26 cellular contexts compared by ENCODE assay signal in the genomic region with DNA sequence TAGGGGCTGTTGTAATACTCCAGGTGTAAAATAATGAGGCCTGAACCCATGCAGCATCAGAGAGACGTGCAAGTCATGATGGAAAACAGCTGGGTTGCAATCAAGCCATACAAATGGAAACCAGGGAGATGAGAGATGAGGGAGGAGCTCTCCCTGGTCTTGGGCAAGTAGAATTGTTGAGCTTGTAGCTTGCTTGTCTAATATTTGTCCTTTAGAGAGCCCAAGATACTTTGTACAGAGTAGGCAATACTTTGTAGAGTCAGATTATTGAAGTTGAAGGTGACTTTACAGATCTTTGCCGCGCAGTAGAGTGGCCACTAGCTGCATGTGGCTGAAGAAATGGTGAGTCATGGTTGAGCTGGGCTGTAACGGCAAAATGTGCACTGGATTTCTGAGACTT. TPM values are rescaled to one million over a fixed set of nuclear protein-coding genes. Genes with fewer than 3 reads are reported as not detected.
"Had no signal": no experiment of that assay in that cellular context is flagged by ENCODE, and none has a peak within 500 bp of the region (broad histone marks: within the 10 kb centered on the region; RNA-seq: fewer than 3 reads in every experiment).

No MANE protein-coding gene starts in this region.

- H3K27ac ChIP-seq: breast epithelium, esophagus muscularis mucosa, gastrocnemius medialis, heart left ventricle, right lobe of liver, skin epidermis, suprapubic skin, transverse colon, uterus had no signal

- H3K27me3 ChIP-seq: breast epithelium, right lobe of liver had no signal

- H3K36me3 ChIP-seq: breast epithelium, esophagus muscularis mucosa, gastrocnemius medialis, heart left ventricle, right lobe of liver, suprapubic skin, transverse colon, uterus had no signal

- H3K4me1 ChIP-seq: breast epithelium, esophagus muscularis mucosa, gastrocnemius medialis, heart left ventricle, right lobe of liver, suprapubic skin, transverse colon, uterus had no signal

- ATAC-seq: activated CD4-positive, alpha-beta T cell treated with anti-CD3 and anti-CD28 coated beads for 36 hours; gastrocnemius medialis; heart left ventricle; left colon; naive thymus-derived CD4-positive, alpha-beta T cell; right lobe of liver; stimulated activated naive CD8-positive, alpha-beta T cell treated with anti-CD3 and anti-CD28 coated beads, Interleukin-15, amount 100 ng/mL, for 72 hours had no signal

- H3K4me3 ChIP-seq: breast epithelium, esophagus muscularis mucosa, gastrocnemius medialis, heart left ventricle, right lobe of liver, skin epidermis, suprapubic skin, transverse colon, uterus had no signal

- DNase-seq: activated B cell treated with CpG ODN at 0.5 μM for 24 hours; activated CD4-positive, alpha-beta T cell treated with anti-CD3 and anti-CD28 coated beads for 36 hours; activated CD4-positive, alpha-beta T cell treated with anti-CD3 and anti-CD28 coated beads, Interleukin-2, amount 50 U/mL, for 4 hours; activated CD8-positive, alpha-beta memory T cell treated with anti-CD3 and anti-CD28 coated beads for 24 hours; activated CD8-positive, alpha-beta memory T cell treated with anti-CD3 and anti-CD28 coated beads, Interleukin-2, amount 50 U/mL, for 4 hours; activated naive CD4-positive, alpha-beta T cell treated with Interleukin-2 at 50 U/mL for 16 hours; activated naive CD8-positive, alpha-beta T cell treated with anti-CD3 and anti-CD28 coated beads for 36 hours; activated T-cell treated with anti-CD3 and anti-CD28 coated beads, Interleukin-2, amount 50 U/mL, for 24 hours; effector memory CD4-positive, alpha-beta T cell; gastrocnemius medialis; heart left ventricle; islet precursor cell; left colon; mesenchymal stem cell; naive thymus-derived CD4-positive, alpha-beta T cell; occipital lobe; posterior cingulate gyrus; right lobe of liver; stimulated activated CD4-positive, alpha-beta T cell treated with anti-CD3 and anti-CD28 coated beads, Interleukin-1b, Interleukin-23, amount 100 ng/mL, for 48 hours; stimulated activated naive CD8-positive, alpha-beta T cell treated with anti-CD3 and anti-CD28 coated beads, Interleukin-15, amount 100 ng/mL, for 72 hours; transverse colon; uterus had no signal

RNA-seq across cellular contexts. Expression of gene ATP8A2, which starts 8.3 kb away (rescaled TPM):
- total RNA-seq: activated B cell treated with CpG ODN at 0.5 μM for 24 hours, gastrocnemius medialis, right lobe of liver had no signal
